Comparison of ENCODE assay signal across 9 cellular contexts in the genomic region with DNA sequence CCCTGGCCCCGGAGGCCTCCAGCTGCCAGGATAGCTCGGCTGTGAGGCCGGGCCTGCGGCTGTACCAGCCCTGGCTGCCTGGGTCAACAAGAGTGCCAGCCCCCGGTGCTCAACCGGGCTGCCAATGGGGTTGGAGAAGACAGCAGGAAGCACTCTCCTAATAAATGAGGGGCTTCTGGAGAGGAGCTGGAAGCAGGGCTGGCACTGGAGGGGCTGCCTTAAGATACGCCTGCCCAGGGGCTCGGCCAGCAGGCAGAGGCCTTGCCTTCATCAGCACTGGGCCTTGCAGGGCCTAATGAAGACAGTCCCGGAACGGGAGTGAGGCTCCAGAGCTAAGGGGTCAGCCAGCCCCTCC.
DNase-seq lines count a peak whose midpoint lies in the region; ATAC-seq and TF ChIP-seq lines count a peak whose summit lies in the region.
"Had no signal": no experiment of that assay in that cellular context is flagged by ENCODE, and none has a peak within 500 bp of the region (broad histone marks: within the 10 kb centered on the region; RNA-seq: fewer than 3 reads in every experiment).

No MANE protein-coding gene starts in this region.

- H3K4me2 ChIP-seq in mammary epithelial cell (ENCODE audit: insufficient read depth, low read depth, low read length) (peak overlapping the region; percentile 81), neural progenitor cell (peak overlapping the region; percentile 68), Karpas-422 (ENCODE audit: low read depth, low read length, poor library complexity, severe bottlenecking) (no peak overlapping the region)

- dilution Hi-C loops in mammary epithelial cell (cut with HindIII; ENCODE audit: low sequenced_read_pairs) = no loop called here

- no TSS peak for BruUV-seq in mammary epithelial cell (replicated peaks; lab: Mats Ljungman, UMichigan)

- no peaks in the 10 kb centered on the region for H3K9me3 ChIP-seq in mammary epithelial cell (replicated peaks; ENCODE audit: insufficient read depth, low read length)
- no peaks in the 10 kb centered on the region for H3K9me3 ChIP-seq in neural progenitor cell (ENCODE audit: low read depth)
- no peaks in the 10 kb centered on the region for H3K9me3 ChIP-seq in Karpas-422 (ENCODE audit: low read length)

- H3K27ac ChIP-seq in 22Rv1 (no peak overlapping the region), mammary epithelial cell (ENCODE audit: insufficient read depth, low read depth, low read length) (no peak overlapping the region), neural progenitor cell (no peak overlapping the region), Karpas-422 (ENCODE audit: low read length) (no peak overlapping the region)

- no peaks in the 10 kb centered on the region for H3K9me2 ChIP-seq in Karpas-422 (replicated peaks; ENCODE audit: insufficient read depth, low read length)

- peaks cover 4% of the 10 kb centered on the region for H3K4me1 ChIP-seq in mammary epithelial cell (ENCODE audit: insufficient read depth, low read length)
- H3K4me1 ChIP-seq in neural progenitor cell = peaks cover 16% of the 10 kb centered on the region
- H3K4me1 ChIP-seq in Karpas-422 (ENCODE audit: low read length) = peaks cover 10% of the 10 kb centered on the region

- no peaks in the 10 kb centered on the region for H3K36me3 Mint-ChIP-seq in neural progenitor cell

- in situ Hi-C loops in mammary epithelial cell (cut with MboI; ENCODE audit: low sequenced_read_pairs in 2 of 2) = no loop called here

- no peak overlapping the region for H3K4me3 Mint-ChIP-seq in neural progenitor cell

- DNase-seq in mammary epithelial cell = no peak
- no peak for DNase-seq in neural progenitor cell (ENCODE audit: low spot score)
- no peak for DNase-seq in head of caudate nucleus
- no peak for DNase-seq in Karpas-422
- no peak for DNase-seq in GM10266 (ENCODE audit: extremely low spot score)
- DNase-seq in NCI-H345 (lab: John Stamatoyannopoulos, UW) = no peak
- DNase-seq: cortex of kidney had no signal

- intact Hi-C loops in mammary epithelial cell (cut with micrococcal nuclease) (loop anchor here (5.0 kb wide), 1 partner anchor 50 kb away; no protein-coding TSS in a partner anchor), head of caudate nucleus (cut with DNase I) (no loop called here)

- H2AFZ ChIP-seq in mammary epithelial cell (ENCODE audit: low read depth, low read length) (no peak overlapping the region), neural progenitor cell (replicated peaks) (peak overlapping the region; percentile 93), Karpas-422 (ENCODE audit: low read length) (no peak overlapping the region)

- H3K36me3 ChIP-seq in mammary epithelial cell (ENCODE audit: insufficient read depth, low read length) = no peaks in the 10 kb centered on the region
- H3K36me3 ChIP-seq in neural progenitor cell = no peaks in the 10 kb centered on the region
- H3K36me3 ChIP-seq in Karpas-422 (ENCODE audit: insufficient read depth, low read length) = no peaks in the 10 kb centered on the region

- TF ChIP-seq CTCF in 22Rv1 (IDR thresholded peaks at IDR 0.05) (peak; percentile 46), mammary epithelial cell (conservative IDR thresholded peaks at IDR 0.05 in 1 of 2, IDR thresholded peaks at IDR 0.05 in 1 of 2; ENCODE audit: extremely low read depth in 1 of 2, insufficient read depth in 1 of 2, low read depth in 1 of 2, low read length in 2 of 2) (no peak), neural progenitor cell (IDR thresholded peaks at IDR 0.05) (no peak), GM10266 (IDR thresholded peaks at IDR 0.05; ENCODE audit: control insufficient read depth, insufficient read depth, low read depth, missing control alignments) (no peak)

- H4K20me1 ChIP-seq in mammary epithelial cell (ENCODE audit: insufficient read depth, low read length) = no peaks in the 10 kb centered on the region
- no peaks in the 10 kb centered on the region for H4K20me1 ChIP-seq in neural progenitor cell (ENCODE audit: low read depth)
- H4K20me1 ChIP-seq in Karpas-422 (ENCODE audit: insufficient read depth, low read depth, low read length) = no peaks in the 10 kb centered on the region

- H3K9me3 Mint-ChIP-seq in neural progenitor cell = no peaks in the 10 kb centered on the region

- peaks cover 10% of the 10 kb centered on the region for H3K27me3 Mint-ChIP-seq in neural progenitor cell (ENCODE audit: insufficient read depth, low read depth)

- CTCF ChIA-PET in mammary epithelial cell (lab: Charles Lee; ENCODE audit: low non-redundant PET) = interaction anchor here (0.7 kb wide), 1 partner anchor 153 kb away, joined by 4 read pairs; no protein-coding TSS in a partner anchor

- H3K4me1 Mint-ChIP-seq in neural progenitor cell = peaks cover 14% of the 10 kb centered on the region

- ATAC-seq in HG03025 (IDR thresholded peaks at IDR 0.05; ENCODE audit: low FRiP score, unreplicated experiment) = peak; percentile 8

- H3K79me2 ChIP-seq in mammary epithelial cell (ENCODE audit: insufficient read depth, low read length) (no peaks in the 10 kb centered on the region), neural progenitor cell (ENCODE audit: low read depth) (no peaks in the 10 kb centered on the region), Karpas-422 (ENCODE audit: low read length) (no peaks in the 10 kb centered on the region)

- H3F3A ChIP-seq in neural progenitor cell (ENCODE audit: low read depth) = no peaks in the 10 kb centered on the region

- no peak overlapping the region for H3K4me3 ChIP-seq in mammary epithelial cell (replicated peaks in 1 of 3; ENCODE audit: insufficient read depth in 1 of 3, low read depth in 2 of 3, low read length in 3 of 3)
- H3K4me3 ChIP-seq in neural progenitor cell = no peak overlapping the region
- no peak overlapping the region for H3K4me3 ChIP-seq in Karpas-422 (ENCODE audit: low read length)

- 46% methylated on average over 4 of the region's 10 CpGs for WGBS in mammary epithelial cell (ENCODE audit: low coverage, missing lambda C conversion rate)

- H3K27me3 ChIP-seq in mammary epithelial cell (ENCODE audit: insufficient read depth, low read length) (no peaks in the 10 kb centered on the region), neural progenitor cell (peaks cover 16% of the 10 kb centered on the region), Karpas-422 (ENCODE audit: low read length) (no peaks in the 10 kb centered on the region)

- no peak overlapping the region for H3K27ac Mint-ChIP-seq in neural progenitor cell

- H3K9ac ChIP-seq in mammary epithelial cell (ENCODE audit: insufficient read depth, low read length) (no peak overlapping the region), neural progenitor cell (no peak overlapping the region), Karpas-422 (ENCODE audit: low read length) (no peak overlapping the region)
